Comparison of ENCODE assay signal across 11 cellular contexts in genomic region chr10:123301077-123301875, GRCh38.
A peak's percentile ranks its signal among the peaks of the same experiment; 100 is the strongest.
DNase-seq lines count a peak whose midpoint lies in the region; ATAC-seq and TF ChIP-seq lines count a peak whose summit lies in the region.
"Had no signal": no experiment of that assay in that cellular context is flagged by ENCODE, and none has a peak within 500 bp of the region (broad histone marks: within the 10 kb centered on the region; RNA-seq: fewer than 3 reads in every experiment).

No MANE protein-coding gene starts in this region.

- H3K4me1 ChIP-seq in RWPE2 (ENCODE audit: insufficient read depth, poor library complexity, severe bottlenecking), result no peaks in the 10 kb centered on the region
- H3K4me1 ChIP-seq in skeletal muscle satellite cell (ENCODE audit: control insufficient read depth, insufficient read depth, low read length), result peaks cover 10% of the 10 kb centered on the region

- H3K4me1 Mint-ChIP-seq in glutamatergic neuron (ENCODE audit: low read depth, unreplicated experiment), result peaks cover 6% of the 10 kb centered on the region
- no peaks in the 10 kb centered on the region for H3K4me1 Mint-ChIP-seq in osteocyte (ENCODE audit: unreplicated experiment)
- H3K4me1 Mint-ChIP-seq: naive B cell; stimulated activated naive CD8-positive, alpha-beta T cell treated with anti-CD3 and anti-CD28 coated beads, Interleukin-15, amount 100 ng/mL, for 72 hours had no signal

- H3K36me3 Mint-ChIP-seq in glutamatergic neuron (ENCODE audit: unreplicated experiment) (no peaks in the 10 kb centered on the region), osteocyte (ENCODE audit: unreplicated experiment) (no peaks in the 10 kb centered on the region)
- H3K36me3 Mint-ChIP-seq: naive B cell had no signal

- H3K9me3 ChIP-seq in RWPE2 (ENCODE audit: severe bottlenecking) (no peaks in the 10 kb centered on the region), skeletal muscle satellite cell (replicated peaks; ENCODE audit: low read length) (no peaks in the 10 kb centered on the region)

- DNase-seq in DMS53 (lab: John Stamatoyannopoulos, UW) (peak; percentile 58), DMS53 treated with DMSO at 0.1 percent for 48 hours (lab: John Stamatoyannopoulos, UW; ENCODE audit: unreplicated experiment) (no peak), RWPE2 (ENCODE audit: low spot score) (no peak), glutamatergic neuron (peak; percentile 83), osteocyte (ENCODE audit: extremely low spot score, unreplicated experiment) (no peak), HuH-7.5 (ENCODE audit: low spot score) (no peak)
- no peak for DNase-seq in NK-92 treated with Interleukin-12 subunit alpha and Interleukin-12 subunit beta, amount 100 ng/mL, for 24 hours (lab: John Stamatoyannopoulos, UW)
- DNase-seq: naive B cell; stimulated activated naive CD8-positive, alpha-beta T cell treated with anti-CD3 and anti-CD28 coated beads, Interleukin-15, amount 100 ng/mL, for 72 hours had no signal

- TF ChIP-seq CTCF in RWPE2 (IDR thresholded peaks at IDR 0.05; ENCODE audit: poor library complexity, severe bottlenecking) (no peak), glutamatergic neuron (IDR thresholded peaks at IDR 0.05; ENCODE audit: partially characterized antibody, unreplicated experiment) (no peak), osteocyte (IDR thresholded peaks at IDR 0.05) (no peak)

- no peak overlapping the region for H3K9ac ChIP-seq in skeletal muscle satellite cell (ENCODE audit: low read depth, low read length)

- H3K4me3 Mint-ChIP-seq in glutamatergic neuron (ENCODE audit: unreplicated experiment), result no peak overlapping the region
- no peak overlapping the region for H3K4me3 Mint-ChIP-seq in osteocyte (ENCODE audit: unreplicated experiment)
- H3K4me3 Mint-ChIP-seq: naive B cell; stimulated activated naive CD8-positive, alpha-beta T cell treated with anti-CD3 and anti-CD28 coated beads, Interleukin-15, amount 100 ng/mL, for 72 hours had no signal

- H3K4me3 ChIP-seq in RWPE2 (ENCODE audit: severe bottlenecking) (no peak overlapping the region), skeletal muscle satellite cell (ENCODE audit: low read length) (no peak overlapping the region)

- H3K27me3 ChIP-seq in RWPE2 (ENCODE audit: insufficient read depth, poor library complexity, severe bottlenecking) (no peaks in the 10 kb centered on the region), skeletal muscle satellite cell (ENCODE audit: control insufficient read depth, insufficient read depth, low read length) (peaks cover 4% of the 10 kb centered on the region)

- no peak overlapping the region for H3K27ac ChIP-seq in RWPE2 (ENCODE audit: poor library complexity, severe bottlenecking)
- H3K27ac ChIP-seq: 22Rv1 had no signal

- H3K9me3 Mint-ChIP-seq in glutamatergic neuron (ENCODE audit: unreplicated experiment) (no peaks in the 10 kb centered on the region), osteocyte (ENCODE audit: unreplicated experiment) (peaks cover 5% of the 10 kb centered on the region)
- H3K9me3 Mint-ChIP-seq: stimulated activated naive CD8-positive, alpha-beta T cell treated with anti-CD3 and anti-CD28 coated beads, Interleukin-15, amount 100 ng/mL, for 72 hours had no signal

- peak overlapping the region; percentile 42 for H3K4me2 ChIP-seq in skeletal muscle satellite cell (ENCODE audit: low read length)

- H3K27me3 Mint-ChIP-seq in glutamatergic neuron (ENCODE audit: unreplicated experiment) (peaks cover 2% of the 10 kb centered on the region), osteocyte (ENCODE audit: unreplicated experiment) (no peaks in the 10 kb centered on the region)
- H3K27me3 Mint-ChIP-seq: stimulated activated naive CD8-positive, alpha-beta T cell treated with anti-CD3 and anti-CD28 coated beads, Interleukin-15, amount 100 ng/mL, for 72 hours had no signal

- no peaks in the 10 kb centered on the region for H3K36me3 ChIP-seq in RWPE2 (ENCODE audit: low read depth)
- H3K36me3 ChIP-seq in skeletal muscle satellite cell (ENCODE audit: insufficient read depth, low read length), result no peaks in the 10 kb centered on the region

- peak; percentile 85 for ATAC-seq in RWPE2 (ENCODE audit: low read depth)
- ATAC-seq: stimulated activated naive CD8-positive, alpha-beta T cell treated with anti-CD3 and anti-CD28 coated beads, Interleukin-15, amount 100 ng/mL, for 72 hours had no signal

- peak overlapping the region; percentile 79 for H3K27ac Mint-ChIP-seq in glutamatergic neuron (ENCODE audit: unreplicated experiment)
- H3K27ac Mint-ChIP-seq in osteocyte (ENCODE audit: unreplicated experiment), result no peak overlapping the region
- H3K27ac Mint-ChIP-seq: naive B cell; stimulated activated naive CD8-positive, alpha-beta T cell treated with anti-CD3 and anti-CD28 coated beads, Interleukin-15, amount 100 ng/mL, for 72 hours had no signal

Comparison
In these comparisons a context has a peak if more than half of its experiments do, and no peak if none do; other contexts are left out.
1. DNase-seq: peak in DMS53 (single experiment) and glutamatergic neuron (single experiment); none in DMS53 treated with DMSO at 0.1 percent for 48 hours (single experiment), RWPE2 (single experiment), NK-92 treated with Interleukin-12 subunit alpha and Interleukin-12 subunit beta, amount 100 ng/mL, for 24 hours (single experiment), osteocyte (single experiment) and HuH-7.5 (single experiment).